Comparison of ENCODE assay signal across 8 cellular contexts in genomic region chr1:181021155-181021554, GRCh38. TPM values are rescaled to one million over a fixed set of nuclear protein-coding genes. Genes with fewer than 3 reads are reported as not detected.
DNase-seq lines count a peak whose midpoint lies in the region; ATAC-seq lines count a peak whose summit lies in the region.

No MANE protein-coding gene starts in this region.

- peaks cover 20% of the 10 kb centered on the region for H3K27me3 Mint-ChIP-seq in T-helper 2 cell treated with Interferon-gamma antibody and Interleukin-4, amounts not matched to agents 5 μg/mL and 100 μg/mL, for 36 hours (ENCODE audit: low read depth)
- H3K27me3 Mint-ChIP-seq in activated CD4-positive, alpha-beta memory T cell treated with anti-CD3 and anti-CD28 coated beads, Interleukin-2, amount 10 ng/mL, durations not matched to agents 7 days and 5 days, result peaks cover 15% of the 10 kb centered on the region

- DNase-seq in T-helper 2 cell treated with Interferon-gamma antibody and Interleukin-4, amounts not matched to agents 5 μg/mL and 100 μg/mL, for 36 hours (ENCODE audit: low spot score), result no peak
- no peak for DNase-seq in T-helper 2 cell
- no peak for DNase-seq in activated CD4-positive, alpha-beta memory T cell treated with anti-CD3 and anti-CD28 coated beads, Interleukin-2, amount 10 ng/mL, durations not matched to agents 7 days and 5 days
- DNase-seq in A172 (ENCODE audit: low spot score), result no peak
- no peak for DNase-seq in nucleus accumbens (lab: John Stamatoyannopoulos, UW)

- H3K4me1 ChIP-seq in iPS-15b (ENCODE audit: control insufficient read depth, insufficient read depth, low read length), result peaks cover 2% of the 10 kb centered on the region
- H3K4me1 ChIP-seq in stomach smooth muscle (ENCODE audit: control insufficient read depth, insufficient read depth, low read length), result peaks cover 2% of the 10 kb centered on the region

- peaks cover 40% of the 10 kb centered on the region for H3K4me1 Mint-ChIP-seq in T-helper 2 cell treated with Interferon-gamma antibody and Interleukin-4, amounts not matched to agents 5 μg/mL and 100 μg/mL, for 36 hours (ENCODE audit: low read depth)
- H3K4me1 Mint-ChIP-seq in activated CD4-positive, alpha-beta memory T cell treated with anti-CD3 and anti-CD28 coated beads, Interleukin-2, amount 10 ng/mL, durations not matched to agents 7 days and 5 days, result peaks cover 48% of the 10 kb centered on the region

- no peak overlapping the region for H3K27ac ChIP-seq in stomach smooth muscle (ENCODE audit: low read length)

- H3K9ac ChIP-seq in iPS-15b (ENCODE audit: low read depth, low read length), result no peak overlapping the region
- peak overlapping the region in 1 of 2 donors; percentile 83 for H3K9ac ChIP-seq in stomach smooth muscle (ENCODE audit: low read length in 2 of 2)

- POLR2A ChIA-PET in activated CD4-positive, alpha-beta memory T cell treated with anti-CD3 and anti-CD28 coated beads, Interleukin-2, amount 10 ng/mL, durations not matched to agents 7 days and 5 days (lab: Charles Lee), result interaction anchor here (0.9 to 5.6 kb wide), 10 partner anchors 8 to 143 kb away, joined by 3 to 92 read pairs (median 10); partner anchors contain the start of genes IER5 and MR1

- no peak for ATAC-seq in GM18868 (IDR thresholded peaks at IDR 0.05; ENCODE audit: unreplicated experiment)

- H3K4me3 ChIP-seq in iPS-15b (ENCODE audit: low read depth, low read length) (peak overlapping the region; percentile 85), stomach smooth muscle (ENCODE audit: low read length in 2 of 2) (peak overlapping the region; percentile 91 to 94)

- H3K36me3 ChIP-seq in iPS-15b (ENCODE audit: control insufficient read depth, insufficient read depth, low read length) (no peaks in the 10 kb centered on the region), stomach smooth muscle (ENCODE audit: control insufficient read depth in 2 of 2, insufficient read depth in 2 of 2, low read length in 2 of 2) (no peaks in the 10 kb centered on the region)

- H3K27ac Mint-ChIP-seq in T-helper 2 cell treated with Interferon-gamma antibody and Interleukin-4, amounts not matched to agents 5 μg/mL and 100 μg/mL, for 36 hours, result peak overlapping the region; percentile 6
- H3K27ac Mint-ChIP-seq in activated CD4-positive, alpha-beta memory T cell treated with anti-CD3 and anti-CD28 coated beads, Interleukin-2, amount 10 ng/mL, durations not matched to agents 7 days and 5 days, result peak overlapping the region; percentile 89

- CTCF ChIA-PET in activated CD4-positive, alpha-beta memory T cell treated with anti-CD3 and anti-CD28 coated beads, Interleukin-2, amount 10 ng/mL, durations not matched to agents 7 days and 5 days (lab: Charles Lee), result interaction anchor here (0.7 to 5.3 kb wide), 5 partner anchors 8 to 145 kb away, joined by 3 to 30 read pairs (median 6); no protein-coding TSS in a partner anchor

- H3K36me3 Mint-ChIP-seq in T-helper 2 cell treated with Interferon-gamma antibody and Interleukin-4, amounts not matched to agents 5 μg/mL and 100 μg/mL, for 36 hours (ENCODE audit: low read depth), result peaks cover 17% of the 10 kb centered on the region
- peaks cover 29% of the 10 kb centered on the region for H3K36me3 Mint-ChIP-seq in activated CD4-positive, alpha-beta memory T cell treated with anti-CD3 and anti-CD28 coated beads, Interleukin-2, amount 10 ng/mL, durations not matched to agents 7 days and 5 days (ENCODE audit: low read depth)

- no peaks in the 10 kb centered on the region for H3K27me3 ChIP-seq in iPS-15b (ENCODE audit: control insufficient read depth, insufficient read depth, low read length)
- no peaks in the 10 kb centered on the region for H3K27me3 ChIP-seq in stomach smooth muscle (ENCODE audit: control insufficient read depth in 1 of 2, insufficient read depth in 2 of 2, low read length in 2 of 2)

- peak overlapping the region; percentile 94 for H3K4me3 Mint-ChIP-seq in T-helper 2 cell treated with Interferon-gamma antibody and Interleukin-4, amounts not matched to agents 5 μg/mL and 100 μg/mL, for 36 hours
- H3K4me3 Mint-ChIP-seq in activated CD4-positive, alpha-beta memory T cell treated with anti-CD3 and anti-CD28 coated beads, Interleukin-2, amount 10 ng/mL, durations not matched to agents 7 days and 5 days, result peak overlapping the region; percentile 95

- no peaks in the 10 kb centered on the region for H3K9me3 Mint-ChIP-seq in T-helper 2 cell treated with Interferon-gamma antibody and Interleukin-4, amounts not matched to agents 5 μg/mL and 100 μg/mL, for 36 hours
- no peaks in the 10 kb centered on the region for H3K9me3 Mint-ChIP-seq in activated CD4-positive, alpha-beta memory T cell treated with anti-CD3 and anti-CD28 coated beads, Interleukin-2, amount 10 ng/mL, durations not matched to agents 7 days and 5 days

- H3K9me3 ChIP-seq in iPS-15b (ENCODE audit: control insufficient read depth, insufficient read depth, low read length) (no peaks in the 10 kb centered on the region), stomach smooth muscle (ENCODE audit: control insufficient read depth in 2 of 2, low read length in 2 of 2) (no peaks in the 10 kb centered on the region)

RNA-seq across cellular contexts. Expression of gene STX6, which starts 1.5 kb away (rescaled TPM):
- total RNA-seq in activated CD4-positive, alpha-beta memory T cell treated with anti-CD3 and anti-CD28 coated beads, Interleukin-2, amount 10 ng/mL, durations not matched to agents 7 days and 5 days, result 10 to 100 TPM; 20.6 to 21.0 TPM
- total RNA-seq in A172 (2014; rRNA removed; shearing (Covaris generic)), result 34.1 and 42.1 TPM in 2 replicates

RNA-seq across cellular contexts. Expression of gene MR1, which starts 12.6 kb away (rescaled TPM):
- 10 to 100 TPM; 36.4 to 36.5 TPM for total RNA-seq in activated CD4-positive, alpha-beta memory T cell treated with anti-CD3 and anti-CD28 coated beads, Interleukin-2, amount 10 ng/mL, durations not matched to agents 7 days and 5 days
- total RNA-seq in A172 (2014; rRNA removed; shearing (Covaris generic)), result 19.6 and 21.1 TPM in 2 replicates
